In the genomic region with DNA sequence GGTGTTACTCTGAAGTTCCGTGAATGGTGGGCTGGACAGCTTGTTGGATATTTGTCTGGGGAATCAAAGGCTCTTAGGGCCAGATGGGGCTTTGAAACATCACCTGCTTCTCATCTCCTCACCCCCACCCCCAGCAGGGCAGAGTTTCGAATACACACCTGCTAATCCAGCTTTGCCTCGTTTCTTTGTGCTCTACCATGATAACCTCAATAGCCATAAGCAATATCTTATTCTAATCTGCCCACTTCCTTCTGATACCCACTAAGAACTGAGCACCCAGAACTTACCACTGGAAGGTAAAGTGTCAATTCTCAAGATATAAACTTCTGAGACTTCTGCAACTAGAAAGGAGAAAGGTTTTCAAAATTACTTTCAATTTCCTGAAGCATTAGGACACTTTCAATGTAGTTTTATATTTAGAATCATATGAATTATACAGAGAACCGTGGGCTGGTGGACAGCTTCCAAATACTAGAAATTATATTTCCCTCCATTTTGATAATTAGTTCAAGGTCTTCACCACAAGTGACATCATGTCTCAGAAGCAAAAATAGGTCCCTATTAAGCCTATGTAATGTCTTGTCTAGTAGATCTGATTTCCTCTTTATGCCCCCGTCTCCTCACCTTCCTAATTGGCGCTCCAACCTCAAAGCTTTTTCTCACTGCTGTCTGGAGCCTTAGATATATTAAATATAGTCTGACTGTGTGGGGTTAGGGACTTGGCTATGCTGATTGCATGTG, we compare ENCODE assay signal across 15 cellular contexts.
A peak's percentile ranks its signal among the peaks of the same experiment; 100 is the strongest.
DNase-seq lines count a peak whose midpoint lies in the region; ATAC-seq and TF ChIP-seq lines count a peak whose summit lies in the region.
"Had no signal": no experiment of that assay in that cellular context is flagged by ENCODE, and none has a peak within 500 bp of the region (broad histone marks: within the 10 kb centered on the region; RNA-seq: fewer than 3 reads in every experiment).

No MANE protein-coding gene starts in this region.

- H3K27me3 ChIP-seq in CD4-positive, CD25-positive, alpha-beta regulatory T cell (ENCODE audit: control insufficient read depth, insufficient read depth, low read length) = no peaks in the 10 kb centered on the region
- no peaks in the 10 kb centered on the region for H3K27me3 ChIP-seq in brain microvascular endothelial cell (replicated peaks)
- no peaks in the 10 kb centered on the region for H3K27me3 ChIP-seq in endodermal cell (ENCODE audit: control insufficient read depth, insufficient read depth, low read length, poor library complexity, severe bottlenecking)
- no peaks in the 10 kb centered on the region for H3K27me3 ChIP-seq in uterus
- H3K27me3 ChIP-seq: BLaER1 treated with 17β-estradiol and CSF1 and Interleukin-3, amounts not matched to agents 10 nM and 100 nM; transverse colon had no signal

- no peak for TF ChIP-seq POLR2A in uterus (IDR thresholded peaks at IDR 0.05)

- WGBS in endodermal cell (ENCODE audit: insufficient coverage in 1 of 2, insufficient read length in 1 of 2), 2 experiments = 84 to 90% methylated on average over 2 to 6 of the region's 6 CpGs

- H2AFZ ChIP-seq in OCI-LY7 (ENCODE audit: low read length) = no peak overlapping the region

- H4K20me1 ChIP-seq in OCI-LY7 (ENCODE audit: insufficient read depth, low read length) = no peaks in the 10 kb centered on the region

- H3K9me3 ChIP-seq in CD4-positive, CD25-positive, alpha-beta regulatory T cell (ENCODE audit: control insufficient read depth in 2 of 2, low read length in 2 of 2) = no peaks in the 10 kb centered on the region
- H3K9me3 ChIP-seq in OCI-LY7 (ENCODE audit: low read length) (no peaks in the 10 kb centered on the region), endodermal cell (ENCODE audit: control insufficient read depth, low read length) (no peaks in the 10 kb centered on the region), uterus (no peaks in the 10 kb centered on the region)
- H3K9me3 ChIP-seq: BLaER1 treated with 17β-estradiol and CSF1 and Interleukin-3, amounts not matched to agents 10 nM and 100 nM; transverse colon had no signal

- H3K27me3 Mint-ChIP-seq in CD4-positive, CD25-positive, alpha-beta regulatory T cell = no peaks in the 10 kb centered on the region
- H3K27me3 Mint-ChIP-seq in endodermal cell (ENCODE audit: insufficient read depth) = peaks cover 8% of the 10 kb centered on the region

- CTCF ChIA-PET in OCI-LY7 (lab: Charles Lee; ENCODE audit: unreplicated experiment) = no interaction called here

- peak; percentile 27 to 32 for ATAC-seq in CD4-positive, CD25-positive, alpha-beta regulatory T cell (ENCODE audit: low read depth in 2 of 2)
- ATAC-seq in GM18520 (IDR thresholded peaks at IDR 0.05; ENCODE audit: unreplicated experiment) = peak; percentile 46
- peak; percentile 60 for ATAC-seq in HG02870 (IDR thresholded peaks at IDR 0.05; ENCODE audit: unreplicated experiment)

- peak overlapping the region in 2 of 3 donors; percentile 28 to 75 for H3K27ac Mint-ChIP-seq in CD4-positive, CD25-positive, alpha-beta regulatory T cell
- H3K27ac Mint-ChIP-seq in endodermal cell = no peak overlapping the region
- H3K27ac Mint-ChIP-seq: T-helper 1 cell treated with Interleukin-12 subunit alpha and Interleukin-12 subunit beta and Interleukin-4 antibody, amounts not matched to agents 30 μg/mL and 1 μg/mL, for 36 hours had no signal

- H3K9me2 ChIP-seq in OCI-LY7 (ENCODE audit: insufficient read depth, low read length) = no peaks in the 10 kb centered on the region

- POLR2A ChIA-PET in OCI-LY7 (lab: Charles Lee) = interaction anchor here (0.5 to 2.0 kb wide), 4 partner anchors 10 to 643 kb away, joined by 3 to 5 read pairs (median 4); no protein-coding TSS in a partner anchor

- H3K36me3 Mint-ChIP-seq in CD4-positive, CD25-positive, alpha-beta regulatory T cell = no peaks in the 10 kb centered on the region
- H3K36me3 Mint-ChIP-seq in endodermal cell (ENCODE audit: low read depth) = no peaks in the 10 kb centered on the region

- BruUV-seq in OCI-LY7 (replicated peaks; lab: Mats Ljungman, UMichigan) = no TSS peak

- TF ChIP-seq CTCF in OCI-LY7 (conservative IDR thresholded peaks at IDR 0.05; ENCODE audit: low read length) (no peak), brain microvascular endothelial cell (IDR thresholded peaks at IDR 0.05; ENCODE audit: low read depth, low read length, missing control alignments) (no peak), endodermal cell (conservative IDR thresholded peaks at IDR 0.05) (no peak), uterus (IDR thresholded peaks at IDR 0.05) (no peak)

- peak overlapping the region; percentile 4 to 46 (median 24) for H3K4me3 Mint-ChIP-seq in CD4-positive, CD25-positive, alpha-beta regulatory T cell
- no peak overlapping the region for H3K4me3 Mint-ChIP-seq in endodermal cell
- H3K4me3 Mint-ChIP-seq: neural crest cell; T-helper 1 cell treated with Interleukin-12 subunit alpha and Interleukin-12 subunit beta and Interleukin-4 antibody, amounts not matched to agents 30 μg/mL and 1 μg/mL, for 36 hours had no signal

- H3K4me3 ChIP-seq in CD4-positive, CD25-positive, alpha-beta regulatory T cell (ENCODE audit: low read depth, low read length) = peak overlapping the region; percentile 43
- H3K4me3 ChIP-seq in OCI-LY7 (ENCODE audit: low read depth, low read length, poor library complexity, severe bottlenecking) = no peak overlapping the region
- no peak overlapping the region for H3K4me3 ChIP-seq in brain microvascular endothelial cell (ENCODE audit: low read depth, low read length)
- H3K4me3 ChIP-seq in endodermal cell (ENCODE audit: low read length) = no peak overlapping the region
- no peak overlapping the region for H3K4me3 ChIP-seq in uterus
- H3K4me3 ChIP-seq: BLaER1 treated with 17β-estradiol and CSF1 and Interleukin-3, amounts not matched to agents 10 nM and 100 nM; transverse colon had no signal

- intact Hi-C loops in OCI-LY7 (cut with micrococcal nuclease; ENCODE audit: unreplicated experiment) (no loop called here), uterus (cut with DNase I; ENCODE audit: low total_unique reads) (no loop called here)

- no peaks in the 10 kb centered on the region for H3K9me3 Mint-ChIP-seq in CD4-positive, CD25-positive, alpha-beta regulatory T cell
- no peaks in the 10 kb centered on the region for H3K9me3 Mint-ChIP-seq in endodermal cell
- H3K9me3 Mint-ChIP-seq: neural crest cell; T-helper 1 cell treated with Interleukin-12 subunit alpha and Interleukin-12 subunit beta and Interleukin-4 antibody, amounts not matched to agents 30 μg/mL and 1 μg/mL, for 36 hours had no signal

- H3K36me3 ChIP-seq in CD4-positive, CD25-positive, alpha-beta regulatory T cell (ENCODE audit: control insufficient read depth, insufficient read depth, low read length) = no peaks in the 10 kb centered on the region
- no peaks in the 10 kb centered on the region for H3K36me3 ChIP-seq in OCI-LY7 (ENCODE audit: insufficient read depth, low read length)
- H3K36me3 ChIP-seq in brain microvascular endothelial cell (replicated peaks) = no peaks in the 10 kb centered on the region
- no peaks in the 10 kb centered on the region for H3K36me3 ChIP-seq in endodermal cell (ENCODE audit: control insufficient read depth, insufficient read depth, low read length)
- no peaks in the 10 kb centered on the region for H3K36me3 ChIP-seq in uterus
- H3K36me3 ChIP-seq: BLaER1 treated with 17β-estradiol and CSF1 and Interleukin-3, amounts not matched to agents 10 nM and 100 nM; transverse colon had no signal

- H3K4me2 ChIP-seq in OCI-LY7 (ENCODE audit: low read length) = peak overlapping the region; percentile 42

- no peak overlapping the region for H3K27ac ChIP-seq in CD4-positive, CD25-positive, alpha-beta regulatory T cell (ENCODE audit: insufficient read depth, low read length, poor library complexity, severe bottlenecking)
- no peak overlapping the region for H3K27ac ChIP-seq in OCI-LY7 (ENCODE audit: low read depth, low read length, poor library complexity, severe bottlenecking)
- H3K27ac ChIP-seq in brain microvascular endothelial cell = no peak overlapping the region
- no peak overlapping the region for H3K27ac ChIP-seq in endodermal cell (ENCODE audit: low read depth, low read length)
- H3K27ac ChIP-seq in uterus = no peak overlapping the region
- H3K27ac ChIP-seq: BLaER1 treated with 17β-estradiol and CSF1 and Interleukin-3, amounts not matched to agents 10 nM and 100 nM; transverse colon had no signal

- H3K4me1 Mint-ChIP-seq in CD4-positive, CD25-positive, alpha-beta regulatory T cell = peaks cover 7 to 35% (median 26%) of the 10 kb centered on the region in 4 donors
- H3K4me1 Mint-ChIP-seq in endodermal cell = peaks cover 45% of the 10 kb centered on the region

- H3K79me2 ChIP-seq in OCI-LY7 (ENCODE audit: insufficient read depth, low read depth, low read length) = no peaks in the 10 kb centered on the region

- peaks cover 23% of the 10 kb centered on the region for H3K4me1 ChIP-seq in CD4-positive, CD25-positive, alpha-beta regulatory T cell (ENCODE audit: control insufficient read depth, insufficient read depth, low read length, poor library complexity, severe bottlenecking)
- peaks cover 23% of the 10 kb centered on the region for H3K4me1 ChIP-seq in OCI-LY7 (ENCODE audit: insufficient read depth, low read length, poor library complexity, severe bottlenecking)
- H3K4me1 ChIP-seq in endodermal cell (ENCODE audit: control insufficient read depth, insufficient read depth, low read length) = peaks cover 17% of the 10 kb centered on the region
- no peaks in the 10 kb centered on the region for H3K4me1 ChIP-seq in uterus

- in situ Hi-C loops in brain microvascular endothelial cell (cut with HindIII; ENCODE audit: low pct_ligation_motif_present, low sequenced_read_pairs) = no loop called here

- no peak overlapping the region for H3K9ac ChIP-seq in endodermal cell (ENCODE audit: extremely low read depth, low read length, poor library complexity, severe bottlenecking)
- H3K9ac ChIP-seq: BLaER1 treated with 17β-estradiol and CSF1 and Interleukin-3, amounts not matched to agents 10 nM and 100 nM had no signal

- DNase-seq in CD4-positive, CD25-positive, alpha-beta regulatory T cell = peak in 1 of 3 donors; percentile 59
- DNase-seq in OCI-LY7 (ENCODE audit: low spot score) = peak; percentile 25
- DNase-seq in brain microvascular endothelial cell = no peak
- DNase-seq in endodermal cell = no peak
- no peak for DNase-seq in HCEC 1CT
- DNase-seq in uterus = no peak
- DNase-seq: activated naive CD4-positive, alpha-beta T cell; NCI-H2081 treated with DMSO at 0.1 percent for 48 hours; stimulated activated CD4-positive, alpha-beta T cell treated with anti-CD3 and anti-CD28 coated beads, Interleukin-2, amount 100 ng/mL, for 48 hours; transverse colon had no signal
